ENCODE assay signal across 1 cellular context in the genomic region with DNA sequence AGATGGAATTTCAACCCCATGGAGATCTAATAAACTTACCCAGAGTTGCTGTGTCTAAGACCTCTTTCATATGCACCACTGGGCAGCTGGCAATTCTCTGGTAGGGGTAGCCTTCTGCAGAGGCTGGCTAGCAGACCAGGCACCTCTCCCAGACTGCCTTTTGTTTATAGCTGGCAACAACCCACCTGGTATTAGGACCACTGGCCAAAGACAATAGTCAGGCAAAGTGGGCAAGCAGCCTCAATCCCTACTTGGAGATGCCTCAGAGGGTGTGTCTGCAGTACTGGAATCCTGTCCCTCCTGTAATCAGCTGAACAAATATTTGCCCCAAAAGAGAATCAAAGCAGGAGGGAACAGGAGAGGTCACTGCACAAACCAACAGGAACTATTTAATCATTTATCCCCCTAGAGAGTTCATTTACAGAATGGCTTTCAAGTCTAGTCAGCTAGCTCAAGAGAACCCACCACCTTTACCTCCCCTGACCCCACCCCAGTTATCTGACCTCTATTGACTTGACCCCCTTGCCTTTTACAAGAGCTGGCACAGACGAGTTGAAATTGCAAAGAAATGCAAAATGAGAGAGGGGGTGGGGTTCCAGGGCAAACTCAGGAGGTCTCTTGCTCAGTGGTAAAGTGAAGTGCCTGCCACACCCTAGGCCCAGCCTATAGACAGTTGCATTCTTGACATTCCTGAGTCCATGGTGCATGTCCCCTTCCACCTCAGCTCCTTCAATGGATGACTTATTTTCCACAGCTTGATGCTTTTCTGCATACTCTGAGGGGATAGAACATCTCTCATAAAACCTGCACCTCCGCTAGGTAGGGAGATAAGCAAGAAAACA.
TF ChIP-seq lines count a peak whose summit lies in the region.

No MANE protein-coding gene starts in this region.

TF ChIP-seq in HepG2, 621 proteins besides CTCF, POLR2A, EP300 and RAD21 (continued from another document and continues in another):
- TF ChIP-seq, protein P1, sequence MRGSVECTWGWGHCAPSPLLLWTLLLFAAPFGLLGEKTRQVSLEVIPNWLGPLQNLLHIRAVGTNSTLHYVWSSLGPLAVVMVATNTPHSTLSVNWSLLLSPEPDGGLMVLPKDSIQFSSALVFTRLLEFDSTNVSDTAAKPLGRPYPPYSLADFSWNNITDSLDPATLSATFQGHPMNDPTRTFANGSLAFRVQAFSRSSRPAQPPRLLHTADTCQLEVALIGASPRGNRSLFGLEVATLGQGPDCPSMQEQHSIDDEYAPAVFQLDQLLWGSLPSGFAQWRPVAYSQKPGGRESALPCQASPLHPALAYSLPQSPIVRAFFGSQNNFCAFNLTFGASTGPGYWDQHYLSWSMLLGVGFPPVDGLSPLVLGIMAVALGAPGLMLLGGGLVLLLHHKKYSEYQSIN (CRISPR knock-in tag; IDR thresholded peaks at IDR 0.05; ENCODE audit: borderline replicate concordance), result no peak
- TF ChIP-seq ZBTB38 (CRISPR knock-in tag; IDR thresholded peaks at IDR 0.05), result no peak; the same call in 1 of the 2 replicates
- TF ChIP-seq, protein P2, sequence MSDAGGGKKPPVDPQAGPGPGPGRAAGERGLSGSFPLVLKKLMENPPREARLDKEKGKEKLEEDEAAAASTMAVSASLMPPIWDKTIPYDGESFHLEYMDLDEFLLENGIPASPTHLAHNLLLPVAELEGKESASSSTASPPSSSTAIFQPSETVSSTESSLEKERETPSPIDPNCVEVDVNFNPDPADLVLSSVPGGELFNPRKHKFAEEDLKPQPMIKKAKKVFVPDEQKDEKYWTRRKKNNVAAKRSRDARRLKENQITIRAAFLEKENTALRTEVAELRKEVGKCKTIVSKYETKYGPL (CRISPR knock-in tag; IDR thresholded peaks at IDR 0.05), result no peak; the same call in 1 of the 2 replicates
- peak; percentile 95; the same call in 1 of the 2 replicates for TF ChIP-seq ZNF746 (CRISPR knock-in tag; IDR thresholded peaks at IDR 0.05)
- no peak for TF ChIP-seq HMGA1 (CRISPR knock-in tag; conservative IDR thresholded peaks at IDR 0.05)
- peak; percentile 10; the same call in 1 of the 2 replicates for TF ChIP-seq SMARCC2 (IDR thresholded peaks at IDR 0.05)
- TF ChIP-seq, protein P3, sequence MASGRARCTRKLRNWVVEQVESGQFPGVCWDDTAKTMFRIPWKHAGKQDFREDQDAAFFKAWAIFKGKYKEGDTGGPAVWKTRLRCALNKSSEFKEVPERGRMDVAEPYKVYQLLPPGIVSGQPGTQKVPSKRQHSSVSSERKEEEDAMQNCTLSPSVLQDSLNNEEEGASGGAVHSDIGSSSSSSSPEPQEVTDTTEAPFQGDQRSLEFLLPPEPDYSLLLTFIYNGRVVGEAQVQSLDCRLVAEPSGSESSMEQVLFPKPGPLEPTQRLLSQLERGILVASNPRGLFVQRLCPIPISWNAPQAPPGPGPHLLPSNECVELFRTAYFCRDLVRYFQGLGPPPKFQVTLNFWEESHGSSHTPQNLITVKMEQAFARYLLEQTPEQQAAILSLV (CRISPR knock-in tag; IDR thresholded peaks at IDR 0.05; ENCODE audit: borderline replicate concordance), result peak; percentile 81
- TF ChIP-seq NR2F6 (IDR thresholded peaks at IDR 0.05), result peak; percentile 100
- TF ChIP-seq NR2F6 (CRISPR knock-in tag; IDR thresholded peaks at IDR 0.05), result peak; percentile 98
- TF ChIP-seq, protein P4, sequence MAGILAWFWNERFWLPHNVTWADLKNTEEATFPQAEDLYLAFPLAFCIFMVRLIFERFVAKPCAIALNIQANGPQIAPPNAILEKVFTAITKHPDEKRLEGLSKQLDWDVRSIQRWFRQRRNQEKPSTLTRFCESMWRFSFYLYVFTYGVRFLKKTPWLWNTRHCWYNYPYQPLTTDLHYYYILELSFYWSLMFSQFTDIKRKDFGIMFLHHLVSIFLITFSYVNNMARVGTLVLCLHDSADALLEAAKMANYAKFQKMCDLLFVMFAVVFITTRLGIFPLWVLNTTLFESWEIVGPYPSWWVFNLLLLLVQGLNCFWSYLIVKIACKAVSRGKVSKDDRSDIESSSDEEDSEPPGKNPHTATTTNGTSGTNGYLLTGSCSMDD (CRISPR knock-in tag; IDR thresholded peaks at IDR 0.05), result no peak
- TF ChIP-seq ZNF839 (CRISPR knock-in tag; IDR thresholded peaks at IDR 0.05; ENCODE audit: borderline replicate concordance), result no peak
- peak; percentile 80 for TF ChIP-seq HNRNPH1 (optimal IDR thresholded peaks at IDR 0.05; ENCODE audit: low read depth, low read length)
- 0 out of 2 replicates have a peak, but pooled peaks have one; percentile 38 for TF ChIP-seq ZNF460 (CRISPR knock-in tag; IDR thresholded peaks at IDR 0.05; ENCODE audit: borderline replicate concordance)
- TF ChIP-seq, protein P5, sequence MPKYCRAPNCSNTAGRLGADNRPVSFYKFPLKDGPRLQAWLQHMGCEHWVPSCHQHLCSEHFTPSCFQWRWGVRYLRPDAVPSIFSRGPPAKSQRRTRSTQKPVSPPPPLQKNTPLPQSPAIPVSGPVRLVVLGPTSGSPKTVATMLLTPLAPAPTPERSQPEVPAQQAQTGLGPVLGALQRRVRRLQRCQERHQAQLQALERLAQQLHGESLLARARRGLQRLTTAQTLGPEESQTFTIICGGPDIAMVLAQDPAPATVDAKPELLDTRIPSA (CRISPR knock-in tag; IDR thresholded peaks at IDR 0.05; ENCODE audit: borderline replicate concordance), result no peak
- 0 out of 2 replicates have a peak, but pooled peaks have one; percentile 60 for TF ChIP-seq ETV6 (CRISPR knock-in tag; conservative IDR thresholded peaks at IDR 0.05)
- TF ChIP-seq, protein P6, sequence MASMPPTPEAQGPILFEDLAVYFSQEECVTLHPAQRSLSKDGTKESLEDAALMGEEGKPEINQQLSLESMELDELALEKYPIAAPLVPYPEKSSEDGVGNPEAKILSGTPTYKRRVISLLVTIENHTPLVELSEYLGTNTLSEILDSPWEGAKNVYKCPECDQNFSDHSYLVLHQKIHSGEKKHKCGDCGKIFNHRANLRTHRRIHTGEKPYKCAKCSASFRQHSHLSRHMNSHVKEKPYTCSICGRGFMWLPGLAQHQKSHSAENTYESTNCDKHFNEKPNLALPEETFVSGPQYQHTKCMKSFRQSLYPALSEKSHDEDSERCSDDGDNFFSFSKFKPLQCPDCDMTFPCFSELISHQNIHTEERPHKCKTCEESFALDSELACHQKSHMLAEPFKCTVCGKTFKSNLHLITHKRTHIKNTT (CRISPR knock-in tag; IDR thresholded peaks at IDR 0.05), result 0 out of 2 replicates have a peak, but pooled peaks have one; percentile 55
- peak; percentile 93 for TF ChIP-seq ELF3 (CRISPR knock-in tag; IDR thresholded peaks at IDR 0.05)
- TF ChIP-seq HMG20B (CRISPR knock-in tag; conservative IDR thresholded peaks at IDR 0.05), result peak; percentile 95; the same call in 1 of the 2 replicates
- no peak for TF ChIP-seq TAF15 (IDR thresholded peaks at IDR 0.05; ENCODE audit: low read depth, low read length, poor library complexity, severe bottlenecking)
- no peak for TF ChIP-seq ZNF782 (CRISPR knock-in tag; IDR thresholded peaks at IDR 0.05; ENCODE audit: borderline replicate concordance)
- TF ChIP-seq, protein P7, sequence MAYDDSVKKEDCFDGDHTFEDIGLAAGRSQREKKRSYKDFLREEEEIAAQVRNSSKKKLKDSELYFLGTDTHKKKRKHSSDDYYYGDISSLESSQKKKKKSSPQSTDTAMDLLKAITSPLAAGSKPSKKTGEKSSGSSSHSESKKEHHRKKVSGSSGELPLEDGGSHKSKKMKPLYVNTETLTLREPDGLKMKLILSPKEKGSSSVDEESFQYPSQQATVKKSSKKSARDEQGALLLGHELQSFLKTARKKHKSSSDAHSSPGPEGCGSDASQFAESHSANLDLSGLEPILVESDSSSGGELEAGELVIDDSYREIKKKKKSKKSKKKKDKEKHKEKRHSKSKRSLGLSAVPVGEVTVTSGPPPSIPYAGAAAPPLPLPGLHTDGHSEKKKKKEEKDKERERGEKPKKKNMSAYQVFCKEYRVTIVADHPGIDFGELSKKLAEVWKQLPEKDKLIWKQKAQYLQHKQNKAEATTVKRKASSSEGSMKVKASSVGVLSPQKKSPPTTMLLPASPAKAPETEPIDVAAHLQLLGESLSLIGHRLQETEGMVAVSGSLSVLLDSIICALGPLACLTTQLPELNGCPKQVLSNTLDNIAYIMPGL (CRISPR knock-in tag; IDR thresholded peaks at IDR 0.05; ENCODE audit: borderline replicate concordance in 1 of 2, low read depth in 1 of 2), result peak in 1 of 2 experiments; percentile 39; a peak in 2 of 4 replicates
- TF ChIP-seq JUND (CRISPR knock-in tag; IDR thresholded peaks at IDR 0.05), result no peak; the same call in 1 of the 2 replicates
- TF ChIP-seq, protein P8, sequence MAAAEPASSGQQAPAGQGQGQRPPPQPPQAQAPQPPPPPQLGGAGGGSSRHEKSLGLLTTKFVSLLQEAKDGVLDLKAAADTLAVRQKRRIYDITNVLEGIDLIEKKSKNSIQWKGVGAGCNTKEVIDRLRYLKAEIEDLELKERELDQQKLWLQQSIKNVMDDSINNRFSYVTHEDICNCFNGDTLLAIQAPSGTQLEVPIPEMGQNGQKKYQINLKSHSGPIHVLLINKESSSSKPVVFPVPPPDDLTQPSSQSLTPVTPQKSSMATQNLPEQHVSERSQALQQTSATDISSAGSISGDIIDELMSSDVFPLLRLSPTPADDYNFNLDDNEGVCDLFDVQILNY (CRISPR knock-in tag; conservative IDR thresholded peaks at IDR 0.05), result no peak
- TF ChIP-seq NFYC (CRISPR knock-in tag; IDR thresholded peaks at IDR 0.05), result peak; percentile 46
- peak; percentile 97 for TF ChIP-seq MIXL1 (CRISPR knock-in tag; IDR thresholded peaks at IDR 0.05)
- TF ChIP-seq NBN (conservative IDR thresholded peaks at IDR 0.05), result no peak
- TF ChIP-seq ZNF883 (CRISPR knock-in tag; IDR thresholded peaks at IDR 0.05; ENCODE audit: not compliant biosample characterization), result peak; percentile 85
- no peak; the same call in 1 of the 2 replicates for TF ChIP-seq HCFC1 (IDR thresholded peaks at IDR 0.05; ENCODE audit: low read depth, low read length)
- TF ChIP-seq, protein P9, sequence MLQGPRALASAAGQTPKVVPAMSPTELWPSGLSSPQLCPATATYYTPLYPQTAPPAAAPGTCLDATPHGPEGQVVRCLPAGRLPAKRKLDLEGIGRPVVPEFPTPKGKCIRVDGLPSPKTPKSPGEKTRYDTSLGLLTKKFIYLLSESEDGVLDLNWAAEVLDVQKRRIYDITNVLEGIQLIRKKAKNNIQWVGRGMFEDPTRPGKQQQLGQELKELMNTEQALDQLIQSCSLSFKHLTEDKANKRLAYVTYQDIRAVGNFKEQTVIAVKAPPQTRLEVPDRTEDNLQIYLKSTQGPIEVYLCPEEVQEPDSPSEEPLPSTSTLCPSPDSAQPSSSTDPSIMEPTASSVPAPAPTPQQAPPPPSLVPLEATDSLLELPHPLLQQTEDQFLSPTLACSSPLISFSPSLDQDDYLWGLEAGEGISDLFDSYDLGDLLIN (CRISPR knock-in tag; IDR thresholded peaks at IDR 0.05; ENCODE audit: borderline replicate concordance), result peak; percentile 77; the same call in 1 of the 2 replicates
- TF ChIP-seq, protein P10, sequence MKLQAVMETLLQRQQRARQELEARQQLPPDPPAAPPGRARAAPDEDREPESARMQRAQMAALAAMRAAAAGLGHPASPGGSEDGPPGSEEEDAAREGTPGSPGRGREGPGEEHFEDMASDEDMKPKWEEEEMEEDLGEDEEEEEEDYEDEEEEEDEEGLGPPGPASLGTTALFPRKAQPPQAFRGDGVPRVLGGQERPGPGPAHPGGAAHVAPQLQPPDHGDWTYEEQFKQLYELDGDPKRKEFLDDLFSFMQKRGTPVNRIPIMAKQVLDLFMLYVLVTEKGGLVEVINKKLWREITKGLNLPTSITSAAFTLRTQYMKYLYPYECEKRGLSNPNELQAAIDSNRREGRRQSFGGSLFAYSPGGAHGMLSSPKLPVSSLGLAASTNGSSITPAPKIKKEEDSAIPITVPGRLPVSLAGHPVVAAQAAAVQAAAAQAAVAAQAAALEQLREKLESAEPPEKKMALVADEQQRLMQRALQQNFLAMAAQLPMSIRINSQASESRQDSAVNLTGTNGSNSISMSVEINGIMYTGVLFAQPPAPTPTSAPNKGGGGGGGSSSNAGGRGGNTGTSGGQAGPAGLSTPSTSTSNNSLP (IDR thresholded peaks at IDR 0.05; ENCODE audit: low read depth, low read length), result peak; percentile 97
- TF ChIP-seq SIX4 (CRISPR knock-in tag; IDR thresholded peaks at IDR 0.05), result peak; percentile 80; the same call in 1 of the 2 replicates
- peak; percentile 71; the same call in 1 of the 3 replicates for TF ChIP-seq MXI1 (IDR thresholded peaks at IDR 0.05; ENCODE audit: borderline replicate concordance, low read depth, low read length)
- peak in 1 of 2 experiments; percentile 91; a peak in 1 of 4 replicates for TF ChIP-seq KLF16 (CRISPR knock-in tag; IDR thresholded peaks at IDR 0.05)
- no peak for TF ChIP-seq PLRG1 (conservative IDR thresholded peaks at IDR 0.05)
- TF ChIP-seq, protein P11, sequence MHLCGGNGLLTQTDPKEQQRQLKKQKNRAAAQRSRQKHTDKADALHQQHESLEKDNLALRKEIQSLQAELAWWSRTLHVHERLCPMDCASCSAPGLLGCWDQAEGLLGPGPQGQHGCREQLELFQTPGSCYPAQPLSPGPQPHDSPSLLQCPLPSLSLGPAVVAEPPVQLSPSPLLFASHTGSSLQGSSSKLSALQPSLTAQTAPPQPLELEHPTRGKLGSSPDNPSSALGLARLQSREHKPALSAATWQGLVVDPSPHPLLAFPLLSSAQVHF (CRISPR knock-in tag; IDR thresholded peaks at IDR 0.05), result no peak
- no peak for TF ChIP-seq NRL (CRISPR knock-in tag; IDR thresholded peaks at IDR 0.05; ENCODE audit: borderline replicate concordance)
- TF ChIP-seq MZF1 (CRISPR knock-in tag; IDR thresholded peaks at IDR 0.05; ENCODE audit: borderline replicate concordance), result no peak
- TF ChIP-seq LCORL (IDR thresholded peaks at IDR 0.05), result peak; percentile 61
- peak; percentile 92 for TF ChIP-seq LCORL (CRISPR knock-in tag; IDR thresholded peaks at IDR 0.05)
- no peak; the same call in 1 of the 2 replicates for TF ChIP-seq AHR (CRISPR knock-in tag; IDR thresholded peaks at IDR 0.05)
- TF ChIP-seq YY1 (IDR thresholded peaks at IDR 0.05; ENCODE audit: insufficient read depth, insufficient replicate concordance, low read depth, low read length), result no peak
- no peak for TF ChIP-seq RFX1 (IDR thresholded peaks at IDR 0.05)
- peak; percentile 86 for TF ChIP-seq ERF (CRISPR knock-in tag; IDR thresholded peaks at IDR 0.05)
- no peak for TF ChIP-seq ZFP37 (CRISPR knock-in tag; IDR thresholded peaks at IDR 0.05; ENCODE audit: borderline replicate concordance)
- TF ChIP-seq ZBTB20 (CRISPR knock-in tag; IDR thresholded peaks at IDR 0.05; ENCODE audit: borderline replicate concordance, low read depth), result peak; percentile 97
- no peak for TF ChIP-seq EZH2 (conservative IDR thresholded peaks at IDR 0.05; ENCODE audit: low read depth, low read length)
- TF ChIP-seq RXRB (CRISPR knock-in tag; IDR thresholded peaks at IDR 0.05; ENCODE audit: borderline replicate concordance), result peak; percentile 100
- no peak for TF ChIP-seq CHD2 (IDR thresholded peaks at IDR 0.05; ENCODE audit: low read depth, low read length)
- TF ChIP-seq ZNF780A (CRISPR knock-in tag; IDR thresholded peaks at IDR 0.05), result peak; percentile 17; the same call in 1 of the 2 replicates
- TF ChIP-seq SRSF9 (IDR thresholded peaks at IDR 0.05; ENCODE audit: borderline replicate concordance, insufficient read depth, low read depth, low read length, poor library complexity, severe bottlenecking), result no peak
- peak; percentile 70 for TF ChIP-seq ZNF263 (CRISPR knock-in tag; IDR thresholded peaks at IDR 0.05)
- TF ChIP-seq TBL1XR1 (IDR thresholded peaks at IDR 0.05; ENCODE audit: borderline replicate concordance, low read length, partially characterized antibody), result peak; percentile 96
- TF ChIP-seq NR2C2 (CRISPR knock-in tag; IDR thresholded peaks at IDR 0.05; ENCODE audit: borderline replicate concordance), result peak; percentile 84
- peak; percentile 92 for TF ChIP-seq ONECUT2 (CRISPR knock-in tag; IDR thresholded peaks at IDR 0.05)
- TF ChIP-seq ZNF17 (CRISPR knock-in tag; IDR thresholded peaks at IDR 0.05), result no peak
- TF ChIP-seq ZNF234 (CRISPR knock-in tag; conservative IDR thresholded peaks at IDR 0.05), result no peak
- no peak for TF ChIP-seq IKZF1 (IDR thresholded peaks at IDR 0.05)
- TF ChIP-seq ZNF326 (CRISPR knock-in tag; IDR thresholded peaks at IDR 0.05; ENCODE audit: borderline replicate concordance), result no peak; the same call in 1 of the 2 replicates
